Comparison of ENCODE assay signal across 27 cellular contexts in the genomic region with DNA sequence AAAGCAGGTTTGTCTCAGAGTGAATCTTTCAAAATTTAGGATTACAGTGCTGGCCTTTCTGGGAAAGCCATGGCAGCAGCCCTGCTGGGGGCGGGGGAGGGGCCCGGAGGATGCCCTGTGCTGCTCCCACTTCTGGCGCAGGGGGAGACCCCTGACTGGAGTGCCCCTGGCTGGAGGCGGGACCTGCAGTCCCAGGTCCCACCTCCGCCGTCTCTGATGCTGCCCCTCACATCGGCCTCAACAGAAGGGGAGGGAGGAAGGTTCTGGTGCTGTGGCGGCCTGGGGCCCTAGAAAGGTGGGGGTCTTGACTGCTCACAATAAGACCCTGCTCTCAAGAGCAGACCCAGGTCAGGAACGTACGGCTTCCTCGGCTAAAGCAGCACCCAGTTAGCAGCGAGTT.
"Had no signal": no experiment of that assay in that cellular context is flagged by ENCODE, and none has a peak within 500 bp of the region (broad histone marks: within the 10 kb centered on the region; RNA-seq: fewer than 3 reads in every experiment).

No MANE protein-coding gene starts in this region.

- H3K4me1 ChIP-seq: colonic mucosa, esophagus squamous epithelium, gastrocnemius medialis, heart right ventricle, left lung, lower lobe of right lung had no signal

- H3K27ac Mint-ChIP-seq: dendritic cell treated with granulocyte-macrophage colony-stimulating factor and Interleukin-4, amounts not matched to agents 40 ng/mL and 50 ng/mL, for 4 days; effector memory CD8-positive, alpha-beta T cell; endodermal cell; immature natural killer cell; mesothelial cell of epicardium had no signal

- H3K9me3 Mint-ChIP-seq: dendritic cell treated with granulocyte-macrophage colony-stimulating factor and Interleukin-4, amounts not matched to agents 40 ng/mL and 50 ng/mL, for 4 days; effector memory CD8-positive, alpha-beta T cell; endodermal cell; immature natural killer cell; mesothelial cell of epicardium had no signal

- H3K36me3 ChIP-seq: colonic mucosa had no signal

- DNase-seq: colonic mucosa; cortex of kidney; effector CD8-positive, alpha-beta T cell; effector memory CD8-positive, alpha-beta T cell; endodermal cell; erythroblast; esophagus squamous epithelium; foreskin fibroblast; foreskin melanocyte; gastrocnemius medialis; glutamatergic neuron; head of caudate nucleus; heart right ventricle; hippocampal formation; immature natural killer cell; islet precursor cell; left cardiac atrium; left ventricle myocardium superior; mesenchymal stem cell had no signal

- ATAC-seq: effector memory CD8-positive, alpha-beta T cell; esophagus mucosa; gastrocnemius medialis; heart right ventricle; left cardiac atrium; left lung; left ventricle myocardium superior; lower lobe of right lung; mucosa of descending colon had no signal

- H3K27me3 ChIP-seq: colonic mucosa, esophagus squamous epithelium, gastrocnemius medialis, heart right ventricle, left lung had no signal

- H3K27ac ChIP-seq: colonic mucosa, epithelial cell of prostate, esophagus squamous epithelium, heart right ventricle, left lung, lower lobe of right lung had no signal

- H3K4me3 Mint-ChIP-seq: dendritic cell treated with granulocyte-macrophage colony-stimulating factor and Interleukin-4, amounts not matched to agents 40 ng/mL and 50 ng/mL, for 4 days; effector memory CD8-positive, alpha-beta T cell; endodermal cell; immature natural killer cell; mesothelial cell of epicardium had no signal

- H3K4me3 ChIP-seq: colonic mucosa, esophagus squamous epithelium, gastrocnemius medialis, heart right ventricle, left lung, lower lobe of right lung, mucosa of descending colon had no signal

- FAIRE-seq: endometrium had no signal

- H3K4me1 Mint-ChIP-seq: endodermal cell had no signal

- H3K9me3 ChIP-seq: colonic mucosa, esophagus squamous epithelium, gastrocnemius medialis, heart right ventricle, left lung, lower lobe of right lung, mucosa of descending colon had no signal

- H3K27me3 Mint-ChIP-seq: dendritic cell treated with granulocyte-macrophage colony-stimulating factor and Interleukin-4, amounts not matched to agents 40 ng/mL and 50 ng/mL, for 4 days; effector memory CD8-positive, alpha-beta T cell had no signal
